In genomic region chr21:28936036-28936435, GRCh38 we compare ENCODE assay signal across 2 cellular contexts.
TF ChIP-seq lines count a peak whose summit lies in the region.

No MANE protein-coding gene starts in this region.

TF ChIP-seq in HEK293, 187 proteins besides CTCF, POLR2A, EP300 and RAD21:
- no peak for TF ChIP-seq ZNF561 (tag by site-specific recombination; IDR thresholded peaks at IDR 0.05; ENCODE audit: borderline replicate concordance)
- no peak for TF ChIP-seq ZNF133 (tag by site-specific recombination; IDR thresholded peaks at IDR 0.05)
- no peak for TF ChIP-seq ZNF558 (tag by site-specific recombination; IDR thresholded peaks at IDR 0.05)
- TF ChIP-seq ZNF560 (tag by site-specific recombination; IDR thresholded peaks at IDR 0.05; ENCODE audit: borderline replicate concordance), result no peak
- TF ChIP-seq PRDM6 (tag by site-specific recombination; IDR thresholded peaks at IDR 0.05), result peak; percentile 71

TF ChIP-seq in GM12878, 131 proteins besides CTCF, POLR2A, EP300 and RAD21:
- TF ChIP-seq ZBTB33 (IDR thresholded peaks at IDR 0.05) (no peak), ZNF687 (IDR thresholded peaks at IDR 0.05) (no peak), ATF3 (IDR thresholded peaks at IDR 0.05; ENCODE audit: borderline replicate concordance, extremely low read depth, low read depth, low read length) (no peak), ZSCAN29 (IDR thresholded peaks at IDR 0.05) (no peak), MEF2B (IDR thresholded peaks at IDR 0.05; ENCODE audit: partially characterized antibody, poor library complexity, severe bottlenecking) (no peak), ZNF622 (IDR thresholded peaks at IDR 0.05) (no peak), CEBPB (IDR thresholded peaks at IDR 0.05; ENCODE audit: borderline replicate concordance in 1 of 2, low read depth in 2 of 2, low read length in 2 of 2) (no peak), E2F4 (IDR thresholded peaks at IDR 0.05; ENCODE audit: low read depth, low read length) (no peak), ESRRA (IDR thresholded peaks at IDR 0.05; ENCODE audit: low read length) (no peak), ZBED1 (IDR thresholded peaks at IDR 0.05; ENCODE audit: borderline replicate concordance) (no peak), STAT3 (IDR thresholded peaks at IDR 0.05; ENCODE audit: low read depth, low read length) (no peak)
TF ChIP-seq in GM12878: peak in this region for 0.
